15 cellular contexts compared by ENCODE assay signal in the genomic region with DNA sequence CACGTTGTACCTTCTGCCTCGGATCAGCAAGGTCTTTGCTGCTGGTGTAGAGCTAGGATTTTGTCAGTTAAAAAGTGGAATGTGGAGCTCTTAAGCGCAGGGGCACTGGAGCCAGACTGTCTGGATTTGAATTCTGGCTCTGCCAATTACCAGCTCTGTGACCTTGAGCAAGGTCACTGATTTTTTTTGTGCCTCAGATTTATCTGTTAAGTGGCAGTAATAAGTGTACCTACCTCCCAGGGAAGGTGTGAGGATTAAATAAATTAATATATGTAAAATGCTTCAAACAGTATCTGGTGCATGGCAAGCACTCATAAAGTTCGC. TPM values are rescaled to one million over a fixed set of nuclear protein-coding genes. Genes with fewer than 3 reads are reported as not detected.
DNase-seq lines count a peak whose midpoint lies in the region; ATAC-seq and TF ChIP-seq lines count a peak whose summit lies in the region.
"Had no signal": no experiment of that assay in that cellular context is flagged by ENCODE, and none has a peak within 500 bp of the region (broad histone marks: within the 10 kb centered on the region; RNA-seq: fewer than 3 reads in every experiment).

No MANE protein-coding gene starts in this region.

- H3K9ac ChIP-seq in HUES6 (ENCODE audit: low read length), result peak overlapping the region; percentile 57

- H3K36me3 ChIP-seq in HUES6 (ENCODE audit: control insufficient read depth, insufficient read depth, low read length), result no peaks in the 10 kb centered on the region
- H3K36me3 ChIP-seq: spleen, uterus had no signal

- no peaks in the 10 kb centered on the region for H3K36me3 Mint-ChIP-seq in activated CD8-positive, alpha-beta memory T cell treated with anti-CD3 and anti-CD28 coated beads, Interleukin-2, amount 10 ng/mL, durations not matched to agents 7 days and 5 days
- H3K36me3 Mint-ChIP-seq in activated B cell treated with CpG ODN at 0.5 μM for 24 hours (ENCODE audit: low read depth) (no peaks in the 10 kb centered on the region), naive B cell (no peaks in the 10 kb centered on the region)

- H3K27ac ChIP-seq in HUES6 (ENCODE audit: low read depth, low read length), result peak overlapping the region; percentile 71
- H3K27ac ChIP-seq: uterus had no signal

- no peaks in the 10 kb centered on the region for H3K27me3 ChIP-seq in HUES6 (ENCODE audit: control insufficient read depth, insufficient read depth, low read length)
- H3K27me3 ChIP-seq: uterus had no signal

- POLR2A ChIA-PET in activated B cell treated with CpG ODN at 0.5 μM for 24 hours (lab: Charles Lee), result no interaction called here

- intact Hi-C loops in activated B cell treated with CpG ODN at 0.5 μM for 24 hours (cut with micrococcal nuclease), result loop anchor here (1.0 to 5.0 kb wide), 2 partner anchors 106 to 325 kb away; no protein-coding TSS in a partner anchor

- no peaks in the 10 kb centered on the region for H3K9me3 Mint-ChIP-seq in activated CD8-positive, alpha-beta memory T cell treated with anti-CD3 and anti-CD28 coated beads, Interleukin-2, amount 10 ng/mL, durations not matched to agents 7 days and 5 days (ENCODE audit: low read depth)
- H3K9me3 Mint-ChIP-seq in activated B cell treated with CpG ODN at 0.5 μM for 24 hours (no peaks in the 10 kb centered on the region), naive B cell (peaks cover 0 to 4% (median 0%) of the 10 kb centered on the region in 7 donors)

- peaks cover 7% of the 10 kb centered on the region for H3K4me1 Mint-ChIP-seq in activated CD8-positive, alpha-beta memory T cell treated with anti-CD3 and anti-CD28 coated beads, Interleukin-2, amount 10 ng/mL, durations not matched to agents 7 days and 5 days
- H3K4me1 Mint-ChIP-seq in activated B cell treated with CpG ODN at 0.5 μM for 24 hours (peaks cover 15% of the 10 kb centered on the region), naive B cell (peaks cover 10 to 13% (median 12%) of the 10 kb centered on the region in 3 donors)

- peaks cover 44% of the 10 kb centered on the region for H3K4me1 ChIP-seq in HUES6 (ENCODE audit: control insufficient read depth, insufficient read depth, low read length)
- H3K4me1 ChIP-seq: uterus had no signal

- DNase-seq in activated CD8-positive, alpha-beta memory T cell treated with anti-CD3 and anti-CD28 coated beads, Interleukin-2, amount 10 ng/mL, durations not matched to agents 7 days and 5 days, result no peak
- no peak for DNase-seq in activated CD8-positive, alpha-beta memory T cell treated with anti-CD3 and anti-CD28 coated beads for 24 hours
- DNase-seq in activated B cell treated with CpG ODN at 0.5 μM for 24 hours (no peak), naive B cell (no peak), NCI-H748 treated with DMSO at 0.1 percent for 48 hours (lab: John Stamatoyannopoulos, UW) (no peak), NCI-H2107 treated with DMSO at 0.1 percent for 48 hours (lab: John Stamatoyannopoulos, UW; ENCODE audit: unreplicated experiment) (no peak), HUDEP-2 (lab: John Stamatoyannopoulos, UW; ENCODE audit: unreplicated experiment in 76 of 76) (no peak)
- DNase-seq: kidney, nucleus accumbens, spleen, uterus had no signal

- H3K4me3 ChIP-seq in HUES6 (ENCODE audit: low read depth, low read length), result 0 out of 2 replicates have a peak overlapping the region, but pooled peaks have one; percentile 22
- H3K4me3 ChIP-seq: uterus had no signal

- ATAC-seq in activated CD8-positive, alpha-beta memory T cell treated with anti-CD3 and anti-CD28 coated beads, Interleukin-2, amount 10 ng/mL, durations not matched to agents 7 days and 5 days, result no peak
- no peak for ATAC-seq in activated B cell treated with CpG ODN at 0.5 μM for 24 hours (ENCODE audit: low read depth)
- ATAC-seq in naive B cell (ENCODE audit: low read depth in 2 of 2), result no peak
- ATAC-seq: Right ventricle myocardium inferior had no signal

- CTCF ChIA-PET in activated CD8-positive, alpha-beta memory T cell treated with anti-CD3 and anti-CD28 coated beads, Interleukin-2, amount 10 ng/mL, durations not matched to agents 7 days and 5 days (lab: Charles Lee), result interaction anchor here (0.7 to 2.3 kb wide), 3 partner anchors 15 to 552 kb away, joined by 3 to 8 read pairs (median 3); no protein-coding TSS in a partner anchor
- CTCF ChIA-PET in activated B cell treated with CpG ODN at 0.5 μM for 24 hours (lab: Charles Lee), result interaction anchor here (1.1 to 5.2 kb wide), 2 partner anchors 552 to 626 kb away, joined by 3 to 44 read pairs; no protein-coding TSS in a partner anchor

- H3K4me3 Mint-ChIP-seq in activated CD8-positive, alpha-beta memory T cell treated with anti-CD3 and anti-CD28 coated beads, Interleukin-2, amount 10 ng/mL, durations not matched to agents 7 days and 5 days, result peak overlapping the region; percentile 6
- peak overlapping the region; percentile 50 for H3K4me3 Mint-ChIP-seq in activated B cell treated with CpG ODN at 0.5 μM for 24 hours
- H3K4me3 Mint-ChIP-seq in naive B cell, result peak overlapping the region in 5 of 8 donors; percentile 17 to 73 (median 54)

- peaks cover 17% of the 10 kb centered on the region for H3K27me3 Mint-ChIP-seq in activated CD8-positive, alpha-beta memory T cell treated with anti-CD3 and anti-CD28 coated beads, Interleukin-2, amount 10 ng/mL, durations not matched to agents 7 days and 5 days
- H3K27me3 Mint-ChIP-seq in activated B cell treated with CpG ODN at 0.5 μM for 24 hours (peaks cover 19% of the 10 kb centered on the region), naive B cell (peaks cover 12 to 18% (median 16%) of the 10 kb centered on the region in 3 donors)

- TF ChIP-seq CTCF in activated B cell treated with CpG ODN at 0.5 μM for 24 hours (IDR thresholded peaks at IDR 0.05), result no peak

- no peaks in the 10 kb centered on the region for H3K9me3 ChIP-seq in HUES6 (ENCODE audit: control insufficient read depth, insufficient read depth, low read depth, low read length)
- H3K9me3 ChIP-seq: spleen, uterus had no signal

- no peak overlapping the region for H3K27ac Mint-ChIP-seq in activated CD8-positive, alpha-beta memory T cell treated with anti-CD3 and anti-CD28 coated beads, Interleukin-2, amount 10 ng/mL, durations not matched to agents 7 days and 5 days
- no peak overlapping the region for H3K27ac Mint-ChIP-seq in activated B cell treated with CpG ODN at 0.5 μM for 24 hours
- H3K27ac Mint-ChIP-seq in naive B cell, result no peak overlapping the region

RNA-seq across cellular contexts. Expression of a gene that starts 40.3 kb away (rescaled TPM):
- not detected for total RNA-seq in activated CD8-positive, alpha-beta memory T cell treated with anti-CD3 and anti-CD28 coated beads, Interleukin-2, amount 10 ng/mL, durations not matched to agents 7 days and 5 days
- total RNA-seq in activated B cell treated with CpG ODN at 0.5 μM for 24 hours, result not detected in 2 replicates
- not detected for polyA plus RNA-seq in naive B cell (ENCODE audit: low read depth in 6 of 6)
- total RNA-seq: fibroblast of villous mesenchyme, kidney, LHCN-M2, spleen, uterus had no signal
- polyA plus RNA-seq: spleen had no signal
